In genomic region chr15:90609254-90610185, GRCh38 we compare ENCODE assay signal across 9 cellular contexts.
A peak's percentile ranks its signal among the peaks of the same experiment; 100 is the strongest.
DNase-seq lines count a peak whose midpoint lies in the region; ATAC-seq and TF ChIP-seq lines count a peak whose summit lies in the region.
"Had no signal": no experiment of that assay in that cellular context is flagged by ENCODE, and none has a peak within 500 bp of the region (broad histone marks: within the 10 kb centered on the region; RNA-seq: fewer than 3 reads in every experiment).

No MANE protein-coding gene starts in this region.

- no peak overlapping the region for H2AK5ac ChIP-seq in IMR-90 (ENCODE audit: low read depth, low read length)

- no peak overlapping the region for H3K4me3 ChIP-seq in IMR-90 (ENCODE audit: insufficient read depth, low read depth, low read length)
- H3K4me3 ChIP-seq in sigmoid colon, result no peak overlapping the region
- H3K4me3 ChIP-seq: body of pancreas had no signal

- no peak overlapping the region for H2AK9ac ChIP-seq in IMR-90 (replicated peaks; ENCODE audit: low read depth, low read length, poor library complexity)

- dilution Hi-C loops in IMR-90 (cut with HindIII; ENCODE audit: low sequenced_read_pairs, unreplicated experiment), result no loop called here

- no peak overlapping the region; the same call in none of the 2 replicates for H3K23ac ChIP-seq in IMR-90 (ENCODE audit: low read depth, low read length)

- no peak overlapping the region for H2AFZ ChIP-seq in IMR-90 (replicated peaks; ENCODE audit: low read length, poor library complexity)

- H4K5ac ChIP-seq in IMR-90 (ENCODE audit: low read depth, low read length), result peak overlapping the region; percentile 38; the same call in 1 of the 2 replicates

- TF ChIP-seq EP300 in sigmoid colon (IDR thresholded peaks at IDR 0.05), result no peak

- peak overlapping the region; percentile 55 to 67 for H4K8ac ChIP-seq in IMR-90 (ENCODE audit: low read depth in 2 of 2, low read length in 2 of 2)

- H3K27ac ChIP-seq in IMR-90 (ENCODE audit: insufficient read depth, low read length) (peak overlapping the region; percentile 95; the same call in 1 of the 2 replicates), sigmoid colon (peak overlapping the region; percentile 65 to 79 (median 70))
- H3K27ac ChIP-seq: body of pancreas had no signal

- POLR2A ChIA-PET in IMR-90 (lab: Charles Lee; ENCODE audit: unreplicated experiment), result no interaction called here

- in situ Hi-C loops in IMR-90 (cut with MboI; ENCODE audit: low sequenced_read_pairs), result no loop called here

- DNase-seq in EH (ENCODE audit: low read depth), result peak; percentile 18
- DNase-seq in IMR-90, result peak; percentile 51
- DNase-seq in glutamatergic neuron, result no peak
- DNase-seq in sigmoid colon, result no peak
- no peak for DNase-seq in NCI-H446 (lab: John Stamatoyannopoulos, UW)
- DNase-seq in superior temporal gyrus (ENCODE audit: extremely low spot score), result no peak
- DNase-seq: body of pancreas had no signal

- peak overlapping the region; percentile 65 for H2BK5ac ChIP-seq in IMR-90 (ENCODE audit: low read depth, low read length, poor library complexity, severe bottlenecking)

- H3K18ac ChIP-seq in IMR-90 (ENCODE audit: low read depth, low read length), result peak overlapping the region; percentile 55

- peaks cover 2% of the 10 kb centered on the region for H3K27me3 Mint-ChIP-seq in glutamatergic neuron (ENCODE audit: unreplicated experiment)

- H3K9me3 ChIP-seq in IMR-90 (ENCODE audit: control insufficient read depth, insufficient read depth, low read length) (no peaks in the 10 kb centered on the region), sigmoid colon (no peaks in the 10 kb centered on the region)
- H3K9me3 ChIP-seq: body of pancreas had no signal

- no TSS peak for BruUV-seq in IMR-90 (replicated peaks; lab: Mats Ljungman, UMichigan)

- H3K36me3 ChIP-seq in IMR-90 (ENCODE audit: control insufficient read depth, insufficient read depth, low read length), result peaks cover 34% of the 10 kb centered on the region
- peaks cover 0 to 48% (median 11%) of the 10 kb centered on the region in 4 donors for H3K36me3 ChIP-seq in sigmoid colon

- H3K4me2 ChIP-seq in IMR-90 (ENCODE audit: low read depth, low read length), result peak overlapping the region; percentile 57

- peak overlapping the region; percentile 54 for H3K4me3 Mint-ChIP-seq in glutamatergic neuron (ENCODE audit: unreplicated experiment)

- peaks cover 31% of the 10 kb centered on the region for H3K4me1 Mint-ChIP-seq in glutamatergic neuron (ENCODE audit: low read depth, unreplicated experiment)

- peak overlapping the region; percentile 59; the same call in 1 of the 2 replicates for H3K4ac ChIP-seq in IMR-90 (ENCODE audit: low read depth, low read length)

- H3K9ac ChIP-seq in IMR-90 (ENCODE audit: low read depth, low read length), result peak overlapping the region; percentile 69

- H2BK120ac ChIP-seq in IMR-90 (ENCODE audit: low read depth, low read length), result peak overlapping the region; percentile 50; the same call in 1 of the 2 replicates

- no peak overlapping the region for H3K56ac ChIP-seq in IMR-90 (ENCODE audit: extremely low read depth, insufficient read depth, low read length)

- H3K14ac ChIP-seq in IMR-90 (replicated peaks; ENCODE audit: low read depth, low read length), result peak overlapping the region; percentile 30; the same call in 1 of the 2 replicates

- ATAC-seq in IMR-90 (ENCODE audit: low read depth) (peak; percentile 86), HG03342 (IDR thresholded peaks at IDR 0.05; ENCODE audit: unreplicated experiment) (no peak), GM19455 (IDR thresholded peaks at IDR 0.05; ENCODE audit: unreplicated experiment) (no peak)
- ATAC-seq: body of pancreas had no signal

- H4K20me1 ChIP-seq in IMR-90 (ENCODE audit: insufficient read depth, low read length), result 0 out of 2 replicates have a peak, but pooled peaks cover 3% of the 10 kb centered on the region

- H3K4me1 ChIP-seq in IMR-90 (ENCODE audit: control insufficient read depth, insufficient read depth, low read length), result peaks cover 15% of the 10 kb centered on the region
- H3K4me1 ChIP-seq in sigmoid colon, result peaks cover 0 to 33% (median 32%) of the 10 kb centered on the region in 4 donors
- H3K4me1 ChIP-seq: body of pancreas had no signal

- H3K79me1 ChIP-seq in IMR-90 (ENCODE audit: low read depth in 1 of 2, low read length in 2 of 2), result peaks cover 5 to 24% of the 10 kb centered on the region in 2 experiments; a peak in 2 of 4 replicates

- CTCF ChIA-PET in IMR-90 (lab: Yijun Ruan, JAX), result interaction anchor here (0.6 kb wide), 1 partner anchor 277 kb away, joined by 4 read pairs; no protein-coding TSS in a partner anchor

- TF ChIP-seq RAD21 in IMR-90 (IDR thresholded peaks at IDR 0.05; ENCODE audit: low read length), result no peak

- peaks cover 24% of the 10 kb centered on the region for H3K9me1 ChIP-seq in IMR-90 (ENCODE audit: insufficient read depth, low read length)

- H3K36me3 Mint-ChIP-seq in glutamatergic neuron (ENCODE audit: unreplicated experiment), result no peaks in the 10 kb centered on the region

- intact Hi-C loops in IMR-90 (cut with micrococcal nuclease), result loop anchor here (10.0 kb wide), 1 partner anchor 285 kb away; no protein-coding TSS in a partner anchor
- intact Hi-C loops in sigmoid colon (cut with DNase I), result loop anchor here (5.0 kb wide), 1 partner anchor 47 kb away; no protein-coding TSS in a partner anchor

- peak overlapping the region; percentile 20 for H3K27ac Mint-ChIP-seq in glutamatergic neuron (ENCODE audit: unreplicated experiment)

- WGBS in IMR-90 (ENCODE audit: extremely low coverage in 2 of 2, insufficient read length in 1 of 2), 2 experiments, result 14% methylated on average over 1 of the region's 5 CpGs; no CpG with 5 or more reads in 1 of the 2 experiments
- WGBS in sigmoid colon, 2 donors, result 40 to 60% methylated on average over 5 of the region's 5 CpGs

- 0 out of 3 replicates have a peak overlapping the region, but pooled peaks have one; percentile 33 for H2BK15ac ChIP-seq in IMR-90 (ENCODE audit: low read depth, low read length)

- H3K27me3 ChIP-seq in IMR-90 (ENCODE audit: control insufficient read depth, insufficient read depth, low read length), result no peaks in the 10 kb centered on the region
- no peaks in the 10 kb centered on the region for H3K27me3 ChIP-seq in sigmoid colon
- H3K27me3 ChIP-seq: body of pancreas had no signal

- TF ChIP-seq CTCF in IMR-90 (conservative IDR thresholded peaks at IDR 0.05; ENCODE audit: low read depth, low read length) (no peak), glutamatergic neuron (IDR thresholded peaks at IDR 0.05; ENCODE audit: partially characterized antibody, unreplicated experiment) (no peak), sigmoid colon (IDR thresholded peaks at IDR 0.05) (peak in 1 of 4 experiments; percentile 11)

- no peak overlapping the region for H2BK20ac ChIP-seq in IMR-90 (ENCODE audit: low read depth, low read length)

- H3K9me3 Mint-ChIP-seq in glutamatergic neuron (ENCODE audit: unreplicated experiment), result no peaks in the 10 kb centered on the region

- H4K91ac ChIP-seq in IMR-90 (ENCODE audit: insufficient read depth, low read depth, low read length), result peak overlapping the region; percentile 45; the same call in 1 of the 2 replicates

- no peak for TF ChIP-seq POLR2A in IMR-90 (IDR thresholded peaks at IDR 0.05; ENCODE audit: low read depth, low read length)
- TF ChIP-seq POLR2A in sigmoid colon (IDR thresholded peaks at IDR 0.05), result no peak

TF ChIP-seq in IMR-90, 13 proteins besides CTCF, POLR2A, EP300 and RAD21:
- TF ChIP-seq MXI1 (IDR thresholded peaks at IDR 0.05; ENCODE audit: borderline replicate concordance, low read depth, low read length), result no peak
- no peak for TF ChIP-seq MAFK (IDR thresholded peaks at IDR 0.05; ENCODE audit: low read depth, low read length)
- no peak for TF ChIP-seq MAZ (IDR thresholded peaks at IDR 0.05; ENCODE audit: borderline replicate concordance, low read depth, low read length)

Comparison
In these comparisons a context has a peak if more than half of its experiments do, and no peak if none do; other contexts are left out.
1. DNase-seq: peak in EH (single experiment) and IMR-90 (single experiment); none in glutamatergic neuron (single experiment), sigmoid colon (single experiment), NCI-H446 (0 of 2) and superior temporal gyrus (single experiment).